In genomic region chr2:180077295-180077906, GRCh38 we compare ENCODE assay signal across 9 cellular contexts.
DNase-seq lines count a peak whose midpoint lies in the region; ATAC-seq, FAIRE-seq and TF ChIP-seq lines count a peak whose summit lies in the region.
"Had no signal": no experiment of that assay in that cellular context is flagged by ENCODE, and none has a peak within 500 bp of the region (broad histone marks: within the 10 kb centered on the region; RNA-seq: fewer than 3 reads in every experiment).

No MANE protein-coding gene starts in this region.

- H3K27ac ChIP-seq in heart right ventricle = no peak overlapping the region
- no peak overlapping the region for H3K27ac ChIP-seq in pancreas

- H3K9me3 ChIP-seq in heart right ventricle (peaks cover 0 to 23% (median under 1%) of the 10 kb centered on the region in 11 donors), pancreas (no peaks in the 10 kb centered on the region)

- H3K27me3 ChIP-seq in heart right ventricle (peaks cover 0 to 5% (median 0%) of the 10 kb centered on the region in 7 donors), pancreas (no peaks in the 10 kb centered on the region)

- H3K36me3 ChIP-seq in heart right ventricle (no peaks in the 10 kb centered on the region), pancreas (no peaks in the 10 kb centered on the region)

- DNase-seq in heart right ventricle = no peak
- no peak for DNase-seq in cardiac septum (ENCODE audit: low spot score)
- DNase-seq in NCI-H460 (ENCODE audit: extremely low read depth, low read depth) = peak; percentile 9
- DNase-seq in epithelial cell of proximal tubule (ENCODE audit: low read depth) = peak; percentile 2
- DNase-seq in smooth muscle cell of the brain vasculature (ENCODE audit: low read depth, low spot score) = peak; percentile 17
- DNase-seq in activated naive CD4-positive, alpha-beta T cell (lab: John Stamatoyannopoulos, UW) = no peak
- DNase-seq in amygdala (lab: John Stamatoyannopoulos, UW) = no peak
- DNase-seq in pancreas = no peak

- no peak for FAIRE-seq in pancreas (lab: Jason Lieb, UNC)
- FAIRE-seq: GM18507 had no signal

- H3K4me3 ChIP-seq in heart right ventricle (no peak overlapping the region), epithelial cell of proximal tubule (ENCODE audit: low read depth, low read length) (no peak overlapping the region), pancreas (no peak overlapping the region)

- WGBS in heart right ventricle, 2 donors = 16 to 18% methylated on average over 3 of the region's 3 CpGs
- WGBS in pancreas, 2 donors = 4 to 14% methylated on average over 3 of the region's 3 CpGs

- TF ChIP-seq CTCF in heart right ventricle (IDR thresholded peaks at IDR 0.05) (peak in 7 of 9 donors; percentile 48 to 64 (median 50)), epithelial cell of proximal tubule (conservative IDR thresholded peaks at IDR 0.05; ENCODE audit: low read depth, low read length) (peak; percentile 75), pancreas (IDR thresholded peaks at IDR 0.05) (peak in 1 of 4 donors; percentile 34)

- intact Hi-C loops in heart right ventricle (cut with DNase I) = loop anchor here in 3 of 10 donors (2.0 to 5.0 kb wide), 2 partner anchors 235 kb away; no protein-coding TSS in a partner anchor
- intact Hi-C loops in cardiac septum (cut with DNase I) = loop anchor here (10.0 kb wide), 1 partner anchor 233 kb away; no protein-coding TSS in a partner anchor
- intact Hi-C loops in pancreas (cut with DNase I) = no loop called here

- peak in 1 of 8 donors; percentile 11 for ATAC-seq in heart right ventricle
- ATAC-seq in pancreas = no peak

- no peaks in the 10 kb centered on the region for H3K4me1 ChIP-seq in heart right ventricle
- no peaks in the 10 kb centered on the region for H3K4me1 ChIP-seq in pancreas

Comparison
In these comparisons a context has a peak if more than half of its experiments do, and no peak if none do; other contexts are left out.
1. DNase-seq: peak in NCI-H460 (single experiment), epithelial cell of proximal tubule (single experiment) and smooth muscle cell of the brain vasculature (single experiment); none in heart right ventricle (0 of 2), cardiac septum (single experiment), activated naive CD4-positive, alpha-beta T cell (0 of 4), amygdala (0 of 56) and pancreas (0 of 6).